ENCODE assay signal across 8 cellular contexts in genomic region chr12:94460594-94460959, GRCh38. TPM values are rescaled to one million over a fixed set of nuclear protein-coding genes. Genes with fewer than 3 reads are reported as not detected.
A peak's percentile ranks its signal among the peaks of the same experiment; 100 is the strongest.
DNase-seq lines count a peak whose midpoint lies in the region; ATAC-seq and TF ChIP-seq lines count a peak whose summit lies in the region.

No MANE protein-coding gene starts in this region.

- H3K9me3 Mint-ChIP-seq in WTC11: no peaks in the 10 kb centered on the region
- peaks cover 4 to 7% of the 10 kb centered on the region in 2 donors for H3K9me3 Mint-ChIP-seq in stimulated activated naive B cell treated with anti-CD40 and anti-IgM and Interleukin-4, amounts not matched to agents 10 μg/mL and 1 μg/mL and 100 μg/mL, for 72 hours

- no peak for DNase-seq in HFF-Myc (ENCODE audit: extremely low read depth, low read depth)
- DNase-seq in WTC11 (ENCODE audit: low spot score): no peak
- DNase-seq in stimulated activated naive B cell treated with anti-CD40 and anti-IgM and Interleukin-4, amounts not matched to agents 10 μg/mL and 1 μg/mL and 100 μg/mL, for 72 hours: no peak
- DNase-seq in DMS79 treated with DMSO at 0.1 percent for 48 hours (lab: John Stamatoyannopoulos, UW): no peak
- no peak for DNase-seq in stimulated activated CD4-positive, alpha-beta T cell treated with anti-CD3 and anti-CD28 coated beads, Interleukin-2, amount 100 ng/mL, for 24 hours
- DNase-seq in iPS-NIHi7 (ENCODE audit: extremely low spot score): no peak

- peaks cover 9% of the 10 kb centered on the region for H3K27me3 Mint-ChIP-seq in WTC11 (ENCODE audit: low read depth)
- H3K27me3 Mint-ChIP-seq in stimulated activated naive B cell treated with anti-CD40 and anti-IgM and Interleukin-4, amounts not matched to agents 10 μg/mL and 1 μg/mL and 100 μg/mL, for 72 hours: no peaks in the 10 kb centered on the region

- H3K36me3 Mint-ChIP-seq in WTC11: peaks cover 5% of the 10 kb centered on the region
- peaks cover 8 to 24% of the 10 kb centered on the region in 2 donors for H3K36me3 Mint-ChIP-seq in stimulated activated naive B cell treated with anti-CD40 and anti-IgM and Interleukin-4, amounts not matched to agents 10 μg/mL and 1 μg/mL and 100 μg/mL, for 72 hours

- TF ChIP-seq CTCF in HFF-Myc (IDR thresholded peaks at IDR 0.05; ENCODE audit: low read depth, low read length, missing control alignments) (no peak), WTC11 (IDR thresholded peaks at IDR 0.05) (no peak)

- POLR2A ChIA-PET in WTC11 (lab: Charles Lee): no interaction called here

- 0 out of 2 replicates have a peak overlapping the region, but pooled peaks have one; percentile 32 for H3K27ac Mint-ChIP-seq in WTC11
- H3K27ac Mint-ChIP-seq in stimulated activated naive B cell treated with anti-CD40 and anti-IgM and Interleukin-4, amounts not matched to agents 10 μg/mL and 1 μg/mL and 100 μg/mL, for 72 hours: peak overlapping the region; percentile 99

- ATAC-seq in WTC11: no peak
- ATAC-seq in stimulated activated naive B cell treated with anti-CD40 and anti-IgM and Interleukin-4, amounts not matched to agents 10 μg/mL and 1 μg/mL and 100 μg/mL, for 72 hours (replicated peaks): no peak
- no peak for ATAC-seq in GM21576 (IDR thresholded peaks at IDR 0.05; ENCODE audit: unreplicated experiment)

- H3K4me3 ChIP-seq in HFF-Myc (replicated peaks; ENCODE audit: low read depth, low read length) (peak overlapping the region; percentile 90), iPS-11a (ENCODE audit: low read depth, low read length) (peak overlapping the region; percentile 86)

- H3K4me1 Mint-ChIP-seq in WTC11: peaks cover 19% of the 10 kb centered on the region
- H3K4me1 Mint-ChIP-seq in stimulated activated naive B cell treated with anti-CD40 and anti-IgM and Interleukin-4, amounts not matched to agents 10 μg/mL and 1 μg/mL and 100 μg/mL, for 72 hours: peaks cover 20 to 35% of the 10 kb centered on the region in 2 donors

- CTCF ChIA-PET in WTC11 (lab: Charles Lee): no interaction called here

- peak overlapping the region; percentile 88 for H3K4me3 Mint-ChIP-seq in WTC11
- peak overlapping the region; percentile 96 to 97 for H3K4me3 Mint-ChIP-seq in stimulated activated naive B cell treated with anti-CD40 and anti-IgM and Interleukin-4, amounts not matched to agents 10 μg/mL and 1 μg/mL and 100 μg/mL, for 72 hours

TF ChIP-seq in WTC11, 78 proteins besides CTCF, POLR2A, EP300 and RAD21:
- TF ChIP-seq ZNF138 (CRISPR knock-in tag; conservative IDR thresholded peaks at IDR 0.05) (no peak), ZSCAN18 (CRISPR knock-in tag; IDR thresholded peaks at IDR 0.05) (no peak), E2F1 (CRISPR knock-in tag; IDR thresholded peaks at IDR 0.05) (no peak), NFYB (CRISPR knock-in tag; conservative IDR thresholded peaks at IDR 0.05; ENCODE audit: low read depth) (no peak), PRRX2 (CRISPR knock-in tag; IDR thresholded peaks at IDR 0.05) (no peak), TCF7 (CRISPR knock-in tag; IDR thresholded peaks at IDR 0.05; ENCODE audit: low read depth) (no peak), SOX15 (CRISPR knock-in tag; IDR thresholded peaks at IDR 0.05) (no peak)

RNA-seq across cellular contexts. Expression of gene CEP83, which starts 0.9 kb away (rescaled TPM):
- 23.4 to 29.8 TPM (median 26.2 TPM) in 3 replicates for total RNA-seq in WTC11 (2021)
